ENCODE assay signal across 15 cellular contexts in the genomic region with DNA sequence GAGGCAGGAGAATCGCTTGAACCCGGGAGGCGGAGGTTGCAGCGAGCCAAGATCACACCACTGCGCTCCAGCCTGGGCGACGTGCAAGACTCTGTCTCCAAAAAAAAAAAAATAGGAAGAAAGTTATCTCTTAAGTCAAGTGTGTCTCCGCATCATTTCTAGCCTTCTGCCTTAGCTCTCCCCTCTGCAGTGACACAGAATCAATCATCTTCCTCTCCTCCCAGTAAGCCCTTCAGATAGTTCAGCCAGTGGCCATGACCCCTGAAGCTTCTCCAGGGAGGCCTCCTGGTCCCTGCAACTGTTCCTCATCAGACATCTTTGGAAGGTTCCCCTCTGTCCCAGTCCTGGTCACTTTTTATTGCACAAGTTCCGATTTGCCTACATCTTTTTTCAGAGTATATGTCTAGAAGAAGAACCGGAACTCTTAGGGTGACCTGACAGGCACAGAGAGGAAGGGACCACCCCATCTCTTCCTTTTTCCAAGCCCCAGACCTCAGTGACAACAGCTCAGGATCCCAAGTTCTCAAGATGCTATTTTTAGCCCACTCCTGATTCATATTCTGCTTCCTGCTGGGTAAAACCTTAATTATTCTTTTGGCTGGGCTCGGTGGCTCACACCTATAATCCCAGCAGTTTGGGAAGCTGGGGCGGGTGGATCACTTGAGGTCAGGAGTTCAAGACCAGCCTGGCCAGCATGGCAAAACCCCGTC. TPM values are rescaled to one million over a fixed set of nuclear protein-coding genes. Genes with fewer than 3 reads are reported as not detected.
DNase-seq lines count a peak whose midpoint lies in the region; TF ChIP-seq lines count a peak whose summit lies in the region.
"Had no signal": no experiment of that assay in that cellular context is flagged by ENCODE, and none has a peak within 500 bp of the region (broad histone marks: within the 10 kb centered on the region; RNA-seq: fewer than 3 reads in every experiment).

No MANE protein-coding gene starts in this region.

- H3K36me3 Mint-ChIP-seq in endodermal cell (ENCODE audit: low read depth): no peaks in the 10 kb centered on the region

- peaks cover 4% of the 10 kb centered on the region for H3K4me1 Mint-ChIP-seq in endodermal cell

- TF ChIP-seq CTCF in endodermal cell (conservative IDR thresholded peaks at IDR 0.05) (peak; percentile 2), OCI-LY7 (conservative IDR thresholded peaks at IDR 0.05; ENCODE audit: low read length) (no peak)

- H3K4me1 ChIP-seq in endodermal cell (ENCODE audit: control insufficient read depth, insufficient read depth, low read length): no peaks in the 10 kb centered on the region
- no peaks in the 10 kb centered on the region for H3K4me1 ChIP-seq in OCI-LY7 (ENCODE audit: insufficient read depth, low read length, poor library complexity, severe bottlenecking)

- CTCF ChIA-PET in OCI-LY7 (lab: Charles Lee; ENCODE audit: unreplicated experiment): no interaction called here

- H3K9ac ChIP-seq in endodermal cell (ENCODE audit: extremely low read depth, low read length, poor library complexity, severe bottlenecking): no peak overlapping the region
- H3K9ac ChIP-seq: KMS-11 had no signal

- intact Hi-C loops in OCI-LY7 (cut with micrococcal nuclease; ENCODE audit: unreplicated experiment): loop anchor here (5.0 kb wide), 1 partner anchor 85 kb away; no protein-coding TSS in a partner anchor

- no peaks in the 10 kb centered on the region for H4K20me1 ChIP-seq in OCI-LY7 (ENCODE audit: insufficient read depth, low read length)

- peaks cover 4% of the 10 kb centered on the region for H3K27me3 Mint-ChIP-seq in endodermal cell (ENCODE audit: insufficient read depth)

- no peak overlapping the region for H2AFZ ChIP-seq in OCI-LY7 (ENCODE audit: low read length)

- H3K9me2 ChIP-seq in OCI-LY7 (ENCODE audit: insufficient read depth, low read length): no peaks in the 10 kb centered on the region

- H3K9me3 ChIP-seq in endodermal cell (ENCODE audit: control insufficient read depth, low read length) (no peaks in the 10 kb centered on the region), OCI-LY7 (ENCODE audit: low read length) (no peaks in the 10 kb centered on the region)

- no peaks in the 10 kb centered on the region for H3K27me3 ChIP-seq in endodermal cell (ENCODE audit: control insufficient read depth, insufficient read depth, low read length, poor library complexity, severe bottlenecking)

- no peak overlapping the region for H3K27ac Mint-ChIP-seq in endodermal cell
- H3K27ac Mint-ChIP-seq: activated naive CD4-positive, alpha-beta T cell treated with anti-CD3 and anti-CD28 coated beads for 36 hours had no signal

- H3K36me3 ChIP-seq in endodermal cell (ENCODE audit: control insufficient read depth, insufficient read depth, low read length): no peaks in the 10 kb centered on the region
- H3K36me3 ChIP-seq in OCI-LY7 (ENCODE audit: insufficient read depth, low read length): no peaks in the 10 kb centered on the region

- BruUV-seq in OCI-LY7 (replicated peaks; lab: Mats Ljungman, UMichigan): no TSS peak

- H3K4me2 ChIP-seq in OCI-LY7 (ENCODE audit: low read length): no peak overlapping the region
- H3K4me2 ChIP-seq: KMS-11 had no signal

- WGBS in endodermal cell (ENCODE audit: insufficient coverage in 1 of 2, insufficient read length in 1 of 2), 2 experiments: 94 to 95% methylated on average over 11 to 13 of the region's 13 CpGs

- no peak overlapping the region for H3K4me3 ChIP-seq in endodermal cell (ENCODE audit: low read length)
- no peak overlapping the region for H3K4me3 ChIP-seq in OCI-LY7 (ENCODE audit: low read depth, low read length, poor library complexity, severe bottlenecking)

- H3K27ac ChIP-seq in endodermal cell (ENCODE audit: low read depth, low read length): no peak overlapping the region
- no peak overlapping the region for H3K27ac ChIP-seq in OCI-LY7 (ENCODE audit: low read depth, low read length, poor library complexity, severe bottlenecking)
- H3K27ac ChIP-seq: C4-2B, KMS-11 had no signal

- POLR2A ChIA-PET in OCI-LY7 (lab: Charles Lee): interaction anchor here (0.6 kb wide), 2 partner anchors 50 to 164 kb away, joined by 5 to 6 read pairs; no protein-coding TSS in a partner anchor

- peak; percentile 62 for DNase-seq in EH (ENCODE audit: low read depth)
- peak; percentile 62 for DNase-seq in NOMO-1 treated with dmso at 0.1 percent for 144 hours (lab: John Stamatoyannopoulos, UW; ENCODE audit: unreplicated experiment)
- no peak for DNase-seq in endodermal cell
- DNase-seq in myocyte (ENCODE audit: low read depth): peak; percentile 51
- DNase-seq in putamen (ENCODE audit: low spot score): no peak
- DNase-seq in SW480 (ENCODE audit: low spot score): no peak
- DNase-seq in NCI-H2081 treated with DMSO at 0.1 percent for 48 hours (lab: John Stamatoyannopoulos, UW): no peak
- DNase-seq in OCI-LY7 (ENCODE audit: low spot score): no peak
- DNase-seq: activated naive CD4-positive, alpha-beta T cell treated with anti-CD3 and anti-CD28 coated beads for 36 hours; GOT3; head of caudate nucleus had no signal

- H3K79me2 ChIP-seq in OCI-LY7 (ENCODE audit: insufficient read depth, low read depth, low read length): no peaks in the 10 kb centered on the region

- no peak overlapping the region for H3K4me3 Mint-ChIP-seq in endodermal cell
- H3K4me3 Mint-ChIP-seq: activated naive CD4-positive, alpha-beta T cell treated with anti-CD3 and anti-CD28 coated beads for 36 hours had no signal

- H3K9me3 Mint-ChIP-seq in endodermal cell: no peaks in the 10 kb centered on the region
- H3K9me3 Mint-ChIP-seq: activated naive CD4-positive, alpha-beta T cell treated with anti-CD3 and anti-CD28 coated beads for 36 hours had no signal

RNA-seq across cellular contexts. Expression of gene RHBDD2, which starts 6.6 kb away (rescaled TPM):
- total RNA-seq in endodermal cell (10 to 100 TPM; 51.6 to 68.9 TPM), myocyte (83.4 and 107 TPM in 2 replicates), OCI-LY7 (2022) (18.6 and 23.8 TPM in 2 replicates)
- polyA plus RNA-seq in endodermal cell (2013, experiment 1 of 2): 76.5 TPM
- polyA plus RNA-seq in endodermal cell (2013, experiment 2 of 2): 71.4 TPM
- polyA plus RNA-seq in myocyte (2012): 113 TPM
- total RNA-seq in OCI-LY7 (2014; rRNA removed; shearing (Covaris generic)): 10.9 and 20.3 TPM in 2 replicates

RNA-seq across cellular contexts. Expression of gene POR, which starts 42.7 kb away (rescaled TPM):
- total RNA-seq in endodermal cell: 10 to 100 TPM; 85.2 to 92.9 TPM
- polyA plus RNA-seq in endodermal cell (2013, experiment 1 of 2): 96.3 TPM
- 80.9 TPM for polyA plus RNA-seq in endodermal cell (2013, experiment 2 of 2)
- total RNA-seq in myocyte: 205 and 262 TPM in 2 replicates
- 93.0 TPM for polyA plus RNA-seq in myocyte (2012)
- total RNA-seq in OCI-LY7 (2014; rRNA removed; shearing (Covaris generic)): 30.8 and 41.5 TPM in 2 replicates
- total RNA-seq in OCI-LY7 (2022): 38.3 and 45.2 TPM in 2 replicates

RNA-seq across cellular contexts. Expression of gene CCL24, which starts 58.6 kb away (rescaled TPM):
- not detected for total RNA-seq in endodermal cell
- polyA plus RNA-seq in endodermal cell (2013, experiment 1 of 2): not detected
- not detected for polyA plus RNA-seq in endodermal cell (2013, experiment 2 of 2)
- total RNA-seq in myocyte: 0.72 TPM in 1 of 2 replicates, not detected in the other
- polyA plus RNA-seq in myocyte (2012): not detected
- not detected in 2 replicates for total RNA-seq in OCI-LY7 (2014; rRNA removed; shearing (Covaris generic))
- not detected in 2 replicates for total RNA-seq in OCI-LY7 (2022)
- total RNA-seq: activated naive CD4-positive, alpha-beta T cell treated with anti-CD3 and anti-CD28 coated beads for 36 hours; mesenteric fat pad; SK-MEL-5 had no signal

Comparison
In these comparisons a context has a peak if more than half of its experiments do, and no peak if none do; other contexts are left out.
1. DNase-seq: peak in EH (single experiment), NOMO-1 treated with dmso at 0.1 percent for 144 hours (single experiment) and myocyte (single experiment); none in endodermal cell (single experiment), putamen (single experiment), SW480 (single experiment), NCI-H2081 treated with DMSO at 0.1 percent for 48 hours (single experiment) and OCI-LY7 (single experiment).